In genomic region chr7:98802088-98802780, GRCh38 we compare ENCODE assay signal across 8 cellular contexts.
A peak's percentile ranks its signal among the peaks of the same experiment; 100 is the strongest.
DNase-seq lines count a peak whose midpoint lies in the region; ATAC-seq and TF ChIP-seq lines count a peak whose summit lies in the region.

No MANE protein-coding gene starts in this region.

- no peak for TF ChIP-seq CTCF in GM12865 (IDR thresholded peaks at IDR 0.05; ENCODE audit: insufficient read depth, low read depth, low read length, missing control alignments)
- TF ChIP-seq CTCF in GM20000 (IDR thresholded peaks at IDR 0.05; ENCODE audit: extremely low read depth, missing control alignments), result no peak
- no peak for TF ChIP-seq CTCF in mammary epithelial cell (conservative IDR thresholded peaks at IDR 0.05 in 1 of 2, IDR thresholded peaks at IDR 0.05 in 1 of 2; ENCODE audit: extremely low read depth in 1 of 2, insufficient read depth in 1 of 2, low read depth in 1 of 2, low read length in 2 of 2)
- TF ChIP-seq CTCF in nephron (IDR thresholded peaks at IDR 0.05; ENCODE audit: unreplicated experiment in 3 of 3), result no peak

- peak; percentile 93 for DNase-seq in GM12865 (ENCODE audit: low read depth)
- peak; percentile 83 for DNase-seq in GM20000 (ENCODE audit: low spot score)
- peak; percentile 92 to 95 for DNase-seq in NCI-H524 (lab: John Stamatoyannopoulos, UW)
- peak; percentile 33 for DNase-seq in mammary epithelial cell
- no peak for DNase-seq in activated gamma-delta T cell treated with Interleukin-2 at 50 U/mL for 16 hours
- no peak for DNase-seq in superior temporal gyrus (ENCODE audit: extremely low spot score)

- H3K4me3 ChIP-seq in GM12865 (ENCODE audit: low read depth, low read length) (no peak overlapping the region), mammary epithelial cell (replicated peaks in 1 of 3; ENCODE audit: insufficient read depth in 1 of 3, low read depth in 2 of 3, low read length in 3 of 3) (no peak overlapping the region)

- H3K9ac ChIP-seq in mammary epithelial cell (ENCODE audit: insufficient read depth, low read length), result no peak overlapping the region

- peaks cover 3% of the 10 kb centered on the region for H3K9me3 ChIP-seq in mammary epithelial cell (replicated peaks; ENCODE audit: insufficient read depth, low read length)

- no TSS peak for BruUV-seq in mammary epithelial cell (replicated peaks; lab: Mats Ljungman, UMichigan)

- CTCF ChIA-PET in mammary epithelial cell (lab: Charles Lee; ENCODE audit: low non-redundant PET), result no interaction called here

- no peak overlapping the region for H3K4me2 ChIP-seq in mammary epithelial cell (ENCODE audit: insufficient read depth, low read depth, low read length)

- no peaks in the 10 kb centered on the region for H3K27me3 Mint-ChIP-seq in nephron (ENCODE audit: low read depth)

- peak; percentile 90 for ATAC-seq in HG03354 (IDR thresholded peaks at IDR 0.05; ENCODE audit: poor library complexity, severe bottlenecking, unreplicated experiment)

- H3K4me1 Mint-ChIP-seq in nephron, result peaks cover 7% of the 10 kb centered on the region

- peak overlapping the region in 2 of 3 experiments; percentile 32 to 60 for H3K27ac Mint-ChIP-seq in nephron

- no peaks in the 10 kb centered on the region for H3K36me3 Mint-ChIP-seq in nephron (ENCODE audit: low read depth)

- H3K4me3 Mint-ChIP-seq in nephron, result no peak overlapping the region

- dilution Hi-C loops in mammary epithelial cell (cut with HindIII; ENCODE audit: low sequenced_read_pairs), result loop anchor here (10.0 kb wide), 2 partner anchors 63 to 117 kb away; no protein-coding TSS in a partner anchor

- H3K9me3 Mint-ChIP-seq in nephron, result peaks cover 9% of the 10 kb centered on the region

- H3K4me1 ChIP-seq in mammary epithelial cell (ENCODE audit: insufficient read depth, low read length), result no peaks in the 10 kb centered on the region

- H4K20me1 ChIP-seq in mammary epithelial cell (ENCODE audit: insufficient read depth, low read length), result no peaks in the 10 kb centered on the region

- no peaks in the 10 kb centered on the region for H3K79me2 ChIP-seq in mammary epithelial cell (ENCODE audit: insufficient read depth, low read length)

- 0% methylated on average over 3 of the region's 7 CpGs for WGBS in mammary epithelial cell (ENCODE audit: low coverage, missing lambda C conversion rate)

- no peaks in the 10 kb centered on the region for H3K27me3 ChIP-seq in mammary epithelial cell (ENCODE audit: insufficient read depth, low read length)

- intact Hi-C loops in mammary epithelial cell (cut with micrococcal nuclease), result no loop called here

- no peak overlapping the region for H3K27ac ChIP-seq in mammary epithelial cell (ENCODE audit: insufficient read depth, low read depth, low read length)

- H3K36me3 ChIP-seq in mammary epithelial cell (ENCODE audit: insufficient read depth, low read length), result no peaks in the 10 kb centered on the region

- in situ Hi-C loops in mammary epithelial cell (cut with MboI; ENCODE audit: low sequenced_read_pairs in 2 of 2), result no loop called here

- H2AFZ ChIP-seq in mammary epithelial cell (ENCODE audit: low read depth, low read length), result no peak overlapping the region

Comparison
In these comparisons a context has a peak if more than half of its experiments do, and no peak if none do; other contexts are left out.
1. DNase-seq: peak in GM12865 (single experiment), GM20000 (single experiment), NCI-H524 (2 of 2) and mammary epithelial cell (single experiment); none in activated gamma-delta T cell treated with Interleukin-2 at 50 U/mL for 16 hours (single experiment) and superior temporal gyrus (single experiment).